In the genomic region with DNA sequence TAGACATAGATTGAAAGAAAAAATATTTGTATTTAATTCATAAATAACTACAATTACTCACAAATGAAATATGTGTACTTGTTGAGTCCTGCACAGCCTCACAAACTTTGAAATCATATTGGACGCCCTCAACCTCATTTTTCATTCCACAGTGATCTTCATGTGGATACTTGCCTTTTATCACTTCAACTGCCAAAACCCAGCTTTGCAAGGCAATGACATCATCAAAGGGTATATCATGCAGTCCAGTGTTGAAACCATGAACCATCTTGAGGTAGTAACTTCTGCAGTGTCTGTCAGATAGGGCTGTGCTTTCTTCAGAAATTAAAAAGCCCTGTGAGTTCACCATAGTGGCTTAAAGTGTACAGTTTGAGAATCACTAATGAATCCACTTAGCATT, we compare ENCODE assay signal across 20 cellular contexts.
"Had no signal": no experiment of that assay in that cellular context is flagged by ENCODE, and none has a peak within 500 bp of the region (broad histone marks: within the 10 kb centered on the region; RNA-seq: fewer than 3 reads in every experiment).

No MANE protein-coding gene starts in this region.

- H3K4me1 ChIP-seq: esophagus muscularis mucosa, heart left ventricle, sigmoid colon, tibial artery, upper lobe of left lung, uterus had no signal

- H3K4me1 Mint-ChIP-seq: naive thymus-derived CD8-positive, alpha-beta T cell; neural crest cell; stimulated activated effector memory CD8-positive, alpha-beta T cell treated with anti-CD3 and anti-CD28 coated beads, Interleukin-12 subunit alpha, Interleukin-12 subunit beta, amount 100 ng/mL, for 72 hours had no signal

- H3K9me3 ChIP-seq: esophagus muscularis mucosa, heart left ventricle, mucosa of descending colon, sigmoid colon, tibial artery, upper lobe of left lung, uterus had no signal

- DNase-seq: cortex of kidney; dorsolateral prefrontal cortex; effector CD8-positive, alpha-beta T cell; heart left ventricle; hippocampal formation; kidney glomerular epithelial cell; mucosa of descending colon; naive thymus-derived CD8-positive, alpha-beta T cell; posterior cingulate gyrus; sigmoid colon; stimulated activated CD4-positive, alpha-beta T cell treated with anti-CD3 and anti-CD28 coated beads, Interleukin-4, amount 100 ng/mL, for 1 hour; stimulated activated CD8-positive, alpha-beta memory T cell treated with anti-CD3 and anti-CD28 coated beads, Interleukin-4, amount 100 ng/mL, for 48 hours; tibial artery; upper lobe of left lung; uterus had no signal

- H3K4me3 Mint-ChIP-seq: naive thymus-derived CD8-positive, alpha-beta T cell; neural crest cell; stimulated activated effector memory CD8-positive, alpha-beta T cell treated with anti-CD3 and anti-CD28 coated beads, Interleukin-12 subunit alpha, Interleukin-12 subunit beta, amount 100 ng/mL, for 72 hours; stimulated activated naive CD8-positive, alpha-beta T cell treated with anti-CD3 and anti-CD28 coated beads, Interleukin-15, Interleukin-2, amounts not matched to agents 100 ng/mL and 50 ng/mL, for 24 hours had no signal

- H3K27me3 Mint-ChIP-seq: stimulated activated naive CD8-positive, alpha-beta T cell treated with anti-CD3 and anti-CD28 coated beads, Interleukin-15, Interleukin-2, amounts not matched to agents 100 ng/mL and 50 ng/mL, for 24 hours had no signal

- H3K27ac ChIP-seq: dorsolateral prefrontal cortex, esophagus muscularis mucosa, heart left ventricle, sigmoid colon, skin epidermis, tibial artery, upper lobe of left lung, uterus had no signal

- H3K27ac Mint-ChIP-seq: naive thymus-derived CD8-positive, alpha-beta T cell; stimulated activated effector memory CD8-positive, alpha-beta T cell treated with anti-CD3 and anti-CD28 coated beads, Interleukin-12 subunit alpha, Interleukin-12 subunit beta, amount 100 ng/mL, for 72 hours; stimulated activated naive CD8-positive, alpha-beta T cell treated with anti-CD3 and anti-CD28 coated beads, Interleukin-15, Interleukin-2, amounts not matched to agents 100 ng/mL and 50 ng/mL, for 24 hours had no signal

- H3K36me3 Mint-ChIP-seq: naive thymus-derived CD8-positive, alpha-beta T cell; stimulated activated effector memory CD8-positive, alpha-beta T cell treated with anti-CD3 and anti-CD28 coated beads, Interleukin-12 subunit alpha, Interleukin-12 subunit beta, amount 100 ng/mL, for 72 hours had no signal

- H3K9me3 Mint-ChIP-seq: neural crest cell had no signal

- H3K4me3 ChIP-seq: dorsolateral prefrontal cortex, esophagus muscularis mucosa, heart left ventricle, mucosa of descending colon, sigmoid colon, skin epidermis, tibial artery, upper lobe of left lung, uterus had no signal

- H3K27me3 ChIP-seq: dorsolateral prefrontal cortex, esophagus muscularis mucosa, heart left ventricle, sigmoid colon, tibial artery, upper lobe of left lung, uterus had no signal

- H3K36me3 ChIP-seq: esophagus muscularis mucosa, heart left ventricle, sigmoid colon, tibial artery, upper lobe of left lung, uterus had no signal
